Comparison of ENCODE assay signal across 10 cellular contexts in genomic region chr19:55657004-55657747, GRCh38. TPM values are rescaled to one million over a fixed set of nuclear protein-coding genes. Genes with fewer than 3 reads are reported as not detected.
DNase-seq lines count a peak whose midpoint lies in the region; ATAC-seq and TF ChIP-seq lines count a peak whose summit lies in the region.
"Had no signal": no experiment of that assay in that cellular context is flagged by ENCODE, and none has a peak within 500 bp of the region (broad histone marks: within the 10 kb centered on the region; RNA-seq: fewer than 3 reads in every experiment).

No MANE protein-coding gene starts in this region.

- 26% methylated on average over 11 of the region's 18 CpGs for WGBS in SK-N-SH (ENCODE audit: low lambda C conversion rate)
- 36 to 54% (median 41%) methylated on average over 17 to 18 of the region's 18 CpGs for WGBS in spleen, 5 donors

- no peak for TF ChIP-seq POLR2A in spleen (IDR thresholded peaks at IDR 0.05)
- no peak for TF ChIP-seq POLR2A in uterus (IDR thresholded peaks at IDR 0.05)

- DNase-seq in SK-N-SH (no peak), foreskin fibroblast (peak in 1 of 2 donors; percentile 40), spleen (no peak), Ammon's horn (ENCODE audit: low spot score) (no peak), uterus (no peak), DMS153 (lab: John Stamatoyannopoulos, UW) (no peak)
- DNase-seq: COR-L47 had no signal

- H3K4me2 ChIP-seq in SK-N-SH = peak overlapping the region; percentile 99

- POLR2A ChIA-PET in SK-N-SH (lab: Yijun Ruan, JAX) = interaction anchor here (0.9 kb wide), 1 partner anchor 14 kb away, joined by 3 read pairs; no protein-coding TSS in a partner anchor

- CTCF ChIA-PET in SK-N-SH (lab: Yijun Ruan, JAX) = interaction anchor here (1.0 to 4.7 kb wide), 4 partner anchors 12 to 24 kb away, joined by 4 to 34 read pairs (median 14); no protein-coding TSS in a partner anchor

- TF ChIP-seq EP300 in SK-N-SH (IDR thresholded peaks at IDR 0.05; ENCODE audit: borderline replicate concordance in 1 of 2, low read depth in 1 of 2, low read length in 1 of 2) = no peak

- H3K27ac ChIP-seq in SK-N-SH (ENCODE audit: low read depth in 2 of 2, low read length in 1 of 2) = peak overlapping the region; percentile 10 to 99; a peak in 2 of 4 replicates
- H3K27ac ChIP-seq in spleen = peak overlapping the region in 3 of 8 donors; percentile 2 to 40 (median 37)
- no peak overlapping the region for H3K27ac ChIP-seq in uterus

- ATAC-seq in SK-N-SH treated with all-trans-retinoic acid at 6 μM for 48 hours = no peak
- ATAC-seq: esophagus mucosa had no signal

- H2AFZ ChIP-seq in SK-N-SH (ENCODE audit: low read depth) = no peak overlapping the region

- TF ChIP-seq RAD21 in SK-N-SH (IDR thresholded peaks at IDR 0.05; ENCODE audit: low read length) = no peak

- TF ChIP-seq CTCF in SK-N-SH (IDR thresholded peaks at IDR 0.05) (no peak), WI38 (IDR thresholded peaks at IDR 0.05; ENCODE audit: low read depth, low read length) (no peak), foreskin fibroblast (IDR thresholded peaks at IDR 0.05; ENCODE audit: low read depth, low read length) (no peak), spleen (IDR thresholded peaks at IDR 0.05 in 8 of 11, conservative IDR thresholded peaks at IDR 0.05 in 3 of 11) (no peak), uterus (IDR thresholded peaks at IDR 0.05) (no peak)

- no peaks in the 10 kb centered on the region for H3K9me3 ChIP-seq in SK-N-SH
- no peaks in the 10 kb centered on the region for H3K9me3 ChIP-seq in spleen
- no peaks in the 10 kb centered on the region for H3K9me3 ChIP-seq in uterus

- intact Hi-C loops in spleen (cut with DNase I; ENCODE audit: low total_unique reads) (no loop called here), uterus (cut with DNase I; ENCODE audit: low total_unique reads) (no loop called here)

- H3K4me1 ChIP-seq in SK-N-SH (ENCODE audit: control insufficient read depth in 1 of 2, insufficient read depth in 2 of 2, low read depth in 1 of 2, low read length in 1 of 2) = peaks cover 14 to 27% of the 10 kb centered on the region in 2 experiments; a peak in 3 of 4 replicates
- H3K4me1 ChIP-seq in spleen = peaks cover 37 to 82% (median 62%) of the 10 kb centered on the region in 6 donors
- peaks cover 15 to 42% of the 10 kb centered on the region in 2 donors for H3K4me1 ChIP-seq in uterus

- peaks cover 5% of the 10 kb centered on the region for H3F3A ChIP-seq in SK-N-SH (replicated peaks; ENCODE audit: insufficient read depth)

- H3K27me3 ChIP-seq in SK-N-SH (ENCODE audit: insufficient read depth) = no peaks in the 10 kb centered on the region
- no peaks in the 10 kb centered on the region for H3K27me3 ChIP-seq in spleen (replicated peaks in 1 of 7)
- H3K27me3 ChIP-seq in uterus = no peaks in the 10 kb centered on the region

- H4K20me1 ChIP-seq in SK-N-SH (ENCODE audit: insufficient read depth) = peaks cover 59% of the 10 kb centered on the region

- H3K79me2 ChIP-seq in SK-N-SH (ENCODE audit: insufficient read depth) = peaks cover 71% of the 10 kb centered on the region

- peak overlapping the region; percentile 99 for H3K9ac ChIP-seq in SK-N-SH

- H3K36me3 ChIP-seq in SK-N-SH (replicated peaks in 1 of 2; ENCODE audit: control insufficient read depth in 1 of 2, insufficient read depth in 2 of 2, low read length in 1 of 2) = peaks cover 20 to 36% of the 10 kb centered on the region in 2 experiments
- peaks cover 0 to 49% (median 31%) of the 10 kb centered on the region in 6 donors for H3K36me3 ChIP-seq in spleen
- no peaks in the 10 kb centered on the region for H3K36me3 ChIP-seq in uterus

- H3K9me2 ChIP-seq in SK-N-SH = no peaks in the 10 kb centered on the region

- H3K4me3 ChIP-seq in SK-N-SH (ENCODE audit: low read depth in 2 of 2, low read length in 1 of 2) = peak overlapping the region; percentile 92 to 96
- peak overlapping the region; percentile 71 for H3K4me3 ChIP-seq in WI38 (ENCODE audit: low read depth, low read length)
- H3K4me3 ChIP-seq in foreskin fibroblast (ENCODE audit: low read depth in 1 of 2, low read length in 2 of 2) = peak overlapping the region; percentile 94 to 97
- peak overlapping the region; percentile 75 to 100 (median 88) for H3K4me3 ChIP-seq in spleen
- H3K4me3 ChIP-seq in uterus = peak overlapping the region in 1 of 2 donors; percentile 1

TF ChIP-seq in SK-N-SH, 30 proteins besides CTCF, POLR2A, EP300 and RAD21:
- TF ChIP-seq TAF1 (IDR thresholded peaks at IDR 0.05; ENCODE audit: borderline replicate concordance, low read depth, low read length) (no peak), JUND (IDR thresholded peaks at IDR 0.05) (no peak), TCF12 (IDR thresholded peaks at IDR 0.05) (no peak), FOXM1 (IDR thresholded peaks at IDR 0.05; ENCODE audit: low read depth) (no peak), FOSL2 (IDR thresholded peaks at IDR 0.05; ENCODE audit: borderline replicate concordance, low read depth) (no peak)

TF ChIP-seq in SK-N-SH treated with all-trans-retinoic acid at 6 μM for 48 hours, 23 proteins besides CTCF, POLR2A, EP300 and RAD21:
- TF ChIP-seq CSDC2 (CRISPR knock-in tag; IDR thresholded peaks at IDR 0.05) = no peak
- TF ChIP-seq OSR1 (CRISPR knock-in tag; IDR thresholded peaks at IDR 0.05) = no peak
- no peak for TF ChIP-seq TCF4 (CRISPR knock-in tag; IDR thresholded peaks at IDR 0.05; ENCODE audit: borderline replicate concordance)
- TF ChIP-seq GLIS3 (CRISPR knock-in tag; IDR thresholded peaks at IDR 0.05) = no peak

RNA-seq across cellular contexts. Expression of gene U2AF2, which starts 2.3 kb away (rescaled TPM):
- 217 and 321 TPM in 2 replicates for polyA plus RNA-seq in SK-N-SH (2012; rRNA removed)
- polyA plus RNA-seq in SK-N-SH (2012; cell fraction: cytosol; rRNA removed) = 124 and 156 TPM in 2 replicates
- polyA plus RNA-seq in SK-N-SH (2012; cell fraction: nucleus; rRNA removed) = 370 and 570 TPM in 2 replicates
- total RNA-seq in spleen = 100 to 1,000 TPM; 109 to 218 (median 176) TPM
- polyA plus RNA-seq in spleen = 100 to 1,000 TPM in 1 of 3 donors, 10 to 100 TPM in 2; 67.2 to 190 (median 85.5) TPM
- total RNA-seq in uterus = 100 to 1,000 TPM in 1 of 4 donors, 10 to 100 TPM in 2, 1 to 10 TPM in 1; 10.0 to 165 (median 58.1) TPM

RNA-seq across cellular contexts. Expression of gene CCDC106, which starts 9.2 kb away (rescaled TPM):
- polyA plus RNA-seq in SK-N-SH (2012; rRNA removed) (20.1 and 27.1 TPM in 2 replicates), spleen (10 to 100 TPM; 26.7 to 40.1 (median 37.8) TPM)
- 16.0 and 19.9 TPM in 2 replicates for polyA plus RNA-seq in SK-N-SH (2012; cell fraction: cytosol; rRNA removed)
- 37.5 and 65.8 TPM in 2 replicates for polyA plus RNA-seq in SK-N-SH (2012; cell fraction: nucleus; rRNA removed)
- total RNA-seq in spleen (10 to 100 TPM; 11.9 to 23.4 (median 14.4) TPM), uterus (10 to 100 TPM in 1 of 4 donors, 1 to 10 TPM in 3; 2.9 to 25.0 (median 6.7) TPM)

RNA-seq across cellular contexts. Expression of gene ZNF581, which starts 13.7 kb away (rescaled TPM):
- polyA plus RNA-seq in SK-N-SH (2012; rRNA removed) = 24.2 and 24.7 TPM in 2 replicates
- polyA plus RNA-seq in SK-N-SH (2012; cell fraction: cytosol; rRNA removed) = 14.5 and 20.7 TPM in 2 replicates
- 27.5 and 35.6 TPM in 2 replicates for polyA plus RNA-seq in SK-N-SH (2012; cell fraction: nucleus; rRNA removed)
- total RNA-seq in spleen = 10 to 100 TPM; 21.4 to 34.9 (median 27.2) TPM
- polyA plus RNA-seq in spleen = 10 to 100 TPM; 39.8 to 46.5 (median 43.6) TPM
- 10 to 100 TPM in 3 of 4 donors, 1 to 10 TPM in 1; 2.8 to 30.3 (median 12.8) TPM for total RNA-seq in uterus

RNA-seq across cellular contexts. Expression of gene ZNF580, which starts 16.4 kb away (rescaled TPM):
- polyA plus RNA-seq in SK-N-SH (2012; rRNA removed) = 14.0 and 21.9 TPM in 2 replicates
- 16.3 and 18.1 TPM in 2 replicates for polyA plus RNA-seq in SK-N-SH (2012; cell fraction: cytosol; rRNA removed)
- 76.2 and 102 TPM in 2 replicates for polyA plus RNA-seq in SK-N-SH (2012; cell fraction: nucleus; rRNA removed)
- total RNA-seq in spleen = 10 to 100 TPM; 25.4 to 58.7 (median 31.7) TPM
- polyA plus RNA-seq in spleen = 10 to 100 TPM; 18.9 to 36.7 (median 33.3) TPM
- 10 to 100 TPM in 3 of 4 donors, 1 to 10 TPM in 1; 4.8 to 69.8 (median 19.1) TPM for total RNA-seq in uterus

RNA-seq across cellular contexts. Expression of gene EPN1, which starts 17.9 kb away (rescaled TPM):
- polyA plus RNA-seq in SK-N-SH (2012; rRNA removed) (72.0 and 134 TPM in 2 replicates), spleen (100 to 1,000 TPM in 1 of 3 donors, 10 to 100 TPM in 2; 36.8 to 115 (median 42.6) TPM)
- 63.8 and 104 TPM in 2 replicates for polyA plus RNA-seq in SK-N-SH (2012; cell fraction: cytosol; rRNA removed)
- 83.4 and 133 TPM in 2 replicates for polyA plus RNA-seq in SK-N-SH (2012; cell fraction: nucleus; rRNA removed)
- total RNA-seq in spleen (100 to 1,000 TPM; 100 to 166 (median 129) TPM), uterus (10 to 100 TPM; 27.9 to 88.4 (median 51.7) TPM)

Comparison
In these comparisons a context has a peak if more than half of its experiments do, and no peak if none do; other contexts are left out.
1. H3K27ac ChIP-seq: peak in SK-N-SH (2 of 2); none in uterus (0 of 2).